ENCODE assay signal across 34 cellular contexts in the genomic region with DNA sequence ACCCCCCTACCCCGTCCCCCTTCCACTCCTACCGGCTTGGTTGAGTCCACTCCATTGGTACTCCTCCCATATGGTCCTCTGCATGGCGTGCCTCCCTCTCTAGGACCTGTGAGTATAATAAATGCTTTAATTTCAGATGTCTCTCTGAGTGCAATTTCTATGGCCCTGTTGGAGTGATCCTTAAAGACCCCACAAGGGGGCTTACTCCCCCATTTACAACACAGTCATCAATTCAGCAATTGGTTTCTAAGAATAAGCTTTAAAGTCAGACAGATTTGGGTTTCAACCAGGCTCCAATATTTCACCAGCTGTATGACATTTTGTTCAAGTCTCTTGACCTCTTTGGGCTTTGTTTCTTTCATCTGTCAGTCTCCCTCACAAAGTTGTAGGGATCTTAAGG. TPM values are rescaled to one million over a fixed set of nuclear protein-coding genes. Genes with fewer than 3 reads are reported as not detected.
"Had no signal": no experiment of that assay in that cellular context is flagged by ENCODE, and none has a peak within 500 bp of the region (broad histone marks: within the 10 kb centered on the region; RNA-seq: fewer than 3 reads in every experiment).

No MANE protein-coding gene starts in this region.

- H3K9me3 Mint-ChIP-seq: naive thymus-derived CD4-positive, alpha-beta T cell; natural killer cell treated with Interleukin-12 subunit alpha and Interleukin-12 subunit beta and Interleukin-15 and Interleukin-18, amount 100 ng/mL, for 72 hours; stimulated activated memory B cell treated with anti-CD40 and anti-IgM and Interleukin-4, amounts not matched to agents 10 μg/mL and 1 μg/mL and 100 μg/mL, for 72 hours; stimulated activated naive CD8-positive, alpha-beta T cell treated with anti-CD3 and anti-CD28 coated beads, Interleukin-15, amount 100 ng/mL, for 72 hours had no signal

- DNase-seq: islet precursor cell; left ventricle myocardium inferior; midbrain; mucosa of descending colon; naive thymus-derived CD4-positive, alpha-beta T cell; occipital lobe; right lobe of liver; stimulated activated CD4-positive, alpha-beta T cell treated with anti-CD3 and anti-CD28 coated beads, Interleukin-1b, Interleukin-23, amount 100 ng/mL, for 48 hours; stimulated activated CD4-positive, alpha-beta T cell treated with anti-CD3 and anti-CD28 coated beads, Interleukin-2, amount 100 ng/mL, for 48 hours; stimulated activated CD4-positive, alpha-beta T cell treated with anti-CD3 and anti-CD28 coated beads, Interleukin-4, amount 100 ng/mL, for 4 hours; stimulated activated CD8-positive, alpha-beta memory T cell treated with anti-CD3 and anti-CD28 coated beads, Interleukin-4, amount 100 ng/mL, for 48 hours; stimulated activated naive CD4-positive, alpha-beta T cell treated with Interleukin-2 at 50 U/mL for 16 hours; stimulated activated naive CD8-positive, alpha-beta T cell treated with anti-CD3 and anti-CD28 coated beads, Interleukin-15, amount 100 ng/mL, for 72 hours; substantia nigra; upper lobe of left lung had no signal

- H3K4me3 Mint-ChIP-seq: naive thymus-derived CD4-positive, alpha-beta T cell; natural killer cell treated with Interleukin-12 subunit alpha and Interleukin-12 subunit beta and Interleukin-15 and Interleukin-18, amount 100 ng/mL, for 72 hours; neural crest cell; stimulated activated memory B cell treated with anti-CD40 and anti-IgM and Interleukin-4, amounts not matched to agents 10 μg/mL and 1 μg/mL and 100 μg/mL, for 72 hours; stimulated activated naive CD8-positive, alpha-beta T cell treated with anti-CD3 and anti-CD28 coated beads, Interleukin-15, amount 100 ng/mL, for 72 hours had no signal

- H3K27me3 Mint-ChIP-seq: naive thymus-derived CD4-positive, alpha-beta T cell; stimulated activated memory B cell treated with anti-CD40 and anti-IgM and Interleukin-4, amounts not matched to agents 10 μg/mL and 1 μg/mL and 100 μg/mL, for 72 hours; stimulated activated naive CD8-positive, alpha-beta T cell treated with anti-CD3 and anti-CD28 coated beads, Interleukin-15, amount 100 ng/mL, for 72 hours had no signal

- H3K27ac Mint-ChIP-seq: naive thymus-derived CD4-positive, alpha-beta T cell; natural killer cell treated with Interleukin-12 subunit alpha and Interleukin-12 subunit beta and Interleukin-15 and Interleukin-18, amount 100 ng/mL, for 72 hours; stimulated activated memory B cell treated with anti-CD40 and anti-IgM and Interleukin-4, amounts not matched to agents 10 μg/mL and 1 μg/mL and 100 μg/mL, for 72 hours; stimulated activated naive CD8-positive, alpha-beta T cell treated with anti-CD3 and anti-CD28 coated beads, Interleukin-15, amount 100 ng/mL, for 72 hours had no signal

- H3K4me1 Mint-ChIP-seq: naive thymus-derived CD4-positive, alpha-beta T cell; stimulated activated memory B cell treated with anti-CD40 and anti-IgM and Interleukin-4, amounts not matched to agents 10 μg/mL and 1 μg/mL and 100 μg/mL, for 72 hours; stimulated activated naive CD8-positive, alpha-beta T cell treated with anti-CD3 and anti-CD28 coated beads, Interleukin-15, amount 100 ng/mL, for 72 hours had no signal

- H3K36me3 Mint-ChIP-seq: naive thymus-derived CD4-positive, alpha-beta T cell; natural killer cell treated with Interleukin-12 subunit alpha and Interleukin-12 subunit beta and Interleukin-15 and Interleukin-18, amount 100 ng/mL, for 72 hours; stimulated activated memory B cell treated with anti-CD40 and anti-IgM and Interleukin-4, amounts not matched to agents 10 μg/mL and 1 μg/mL and 100 μg/mL, for 72 hours had no signal

RNA-seq across cellular contexts. Expression of a gene that starts 38.7 kb away (rescaled TPM):
- total RNA-seq: hepatocyte; kidney epithelial cell; left ventricle myocardium inferior; lower leg skin; lung; mucosa of descending colon; myocyte; naive thymus-derived CD4-positive, alpha-beta T cell; natural killer cell treated with Interleukin-12 subunit alpha and Interleukin-12 subunit beta and Interleukin-15 and Interleukin-18, amount 100 ng/mL, for 72 hours; neural crest cell; occipital lobe; osteocyte; posterior vena cava; pulmonary artery endothelial cell; renal cortical epithelial cell; right atrium auricular region; right lobe of liver; skeletal muscle tissue; smooth muscle cell; temporal lobe; tibial nerve; upper lobe of left lung; urinary bladder; vagina had no signal
